In genomic region chr2:215772003-215772402, GRCh38 we compare ENCODE assay signal across 15 cellular contexts.
DNase-seq lines count a peak whose midpoint lies in the region; ATAC-seq, FAIRE-seq and TF ChIP-seq lines count a peak whose summit lies in the region.
"Had no signal": no experiment of that assay in that cellular context is flagged by ENCODE, and none has a peak within 500 bp of the region (broad histone marks: within the 10 kb centered on the region; RNA-seq: fewer than 3 reads in every experiment).

No MANE protein-coding gene starts in this region.

- H3K27ac ChIP-seq in K562 (ENCODE audit: extremely low read depth, low read depth, low read length) = peak overlapping the region; percentile 80
- peak overlapping the region; percentile 57 to 79 (median 61) for H3K27ac ChIP-seq in thyroid gland
- peak overlapping the region in 1 of 2 donors; percentile 60 for H3K27ac ChIP-seq in ascending aorta
- H3K27ac ChIP-seq: 22Rv1, foreskin keratinocyte had no signal

- H3K36me3 ChIP-seq in K562 (ENCODE audit: control insufficient read depth, insufficient read depth, low read length) (no peaks in the 10 kb centered on the region), thyroid gland (no peaks in the 10 kb centered on the region), ascending aorta (no peaks in the 10 kb centered on the region)

- intact Hi-C loops in K562 (cut with micrococcal nuclease) = loop anchor here (5.0 kb wide), 1 partner anchor 60 kb away; no protein-coding TSS in a partner anchor
- intact Hi-C loops in thyroid gland (cut with DNase I) = no loop called here
- intact Hi-C loops in ascending aorta (cut with DNase I) = no loop called here

- TF ChIP-seq CTCF in K562 (IDR thresholded peaks at IDR 0.05 in 2 of 3, conservative IDR thresholded peaks at IDR 0.05 in 1 of 3; ENCODE audit: insufficient read depth in 2 of 3, low read depth in 1 of 3, low read length in 3 of 3) = no peak
- no peak for TF ChIP-seq CTCF in thyroid gland (IDR thresholded peaks at IDR 0.05)
- no peak for TF ChIP-seq CTCF in ascending aorta (IDR thresholded peaks at IDR 0.05)

- CTCF ChIA-PET in K562 (lab: Yijun Ruan, JAX; ENCODE audit: low intra/inter-chr PET ratio) = no interaction called here
- CTCF ChIA-PET in activated CD4-positive, alpha-beta T cell treated with anti-CD3 and anti-CD28 coated beads, Interleukin-2, amount 10 ng/mL, durations not matched to agents 7 days and 5 days (lab: Charles Lee) = no interaction called here

- no peaks in the 10 kb centered on the region for H3K4me1 Mint-ChIP-seq in activated CD4-positive, alpha-beta T cell treated with anti-CD3 and anti-CD28 coated beads, Interleukin-2, amount 10 ng/mL, durations not matched to agents 7 days and 5 days
- H3K4me1 Mint-ChIP-seq: stimulated activated memory B cell treated with anti-CD40 and anti-IgM and Interleukin-4, amounts not matched to agents 10 μg/mL and 1 μg/mL and 100 μg/mL, for 72 hours had no signal

- no peak for TF ChIP-seq RAD21 in K562 (CRISPR knock-in tag; conservative IDR thresholded peaks at IDR 0.05 in 1 of 2, IDR thresholded peaks at IDR 0.05 in 1 of 2)

- no peak for TF ChIP-seq POLR2A in K562 (conservative IDR thresholded peaks at IDR 0.05)
- TF ChIP-seq POLR2A in thyroid gland (IDR thresholded peaks at IDR 0.05) = no peak

- POLR2A ChIA-PET in K562 (lab: Yijun Ruan, JAX) = no interaction called here
- POLR2A ChIA-PET in activated CD4-positive, alpha-beta T cell treated with anti-CD3 and anti-CD28 coated beads, Interleukin-2, amount 10 ng/mL, durations not matched to agents 7 days and 5 days (lab: Charles Lee) = no interaction called here

- no peaks in the 10 kb centered on the region for H4K20me1 ChIP-seq in K562 (replicated peaks; ENCODE audit: control insufficient read depth, insufficient read depth, low read length)

- H3K27ac Mint-ChIP-seq in activated CD4-positive, alpha-beta T cell treated with anti-CD3 and anti-CD28 coated beads, Interleukin-2, amount 10 ng/mL, durations not matched to agents 7 days and 5 days = no peak overlapping the region
- H3K27ac Mint-ChIP-seq: stimulated activated memory B cell treated with anti-CD40 and anti-IgM and Interleukin-4, amounts not matched to agents 10 μg/mL and 1 μg/mL and 100 μg/mL, for 72 hours had no signal

- peak; percentile 63 for ATAC-seq in K562
- ATAC-seq: foreskin keratinocyte; stimulated activated memory B cell treated with anti-CD40 and anti-IgM and Interleukin-4, amounts not matched to agents 10 μg/mL and 1 μg/mL and 100 μg/mL, for 72 hours had no signal

- H3K4me3 Mint-ChIP-seq in activated CD4-positive, alpha-beta T cell treated with anti-CD3 and anti-CD28 coated beads, Interleukin-2, amount 10 ng/mL, durations not matched to agents 7 days and 5 days = no peak overlapping the region
- H3K4me3 Mint-ChIP-seq: stimulated activated memory B cell treated with anti-CD40 and anti-IgM and Interleukin-4, amounts not matched to agents 10 μg/mL and 1 μg/mL and 100 μg/mL, for 72 hours had no signal

- H3K9me1 ChIP-seq in K562 (ENCODE audit: control insufficient read depth, insufficient read depth, low read length) = no peaks in the 10 kb centered on the region

- TF ChIP-seq EP300 in K562 (IDR thresholded peaks at IDR 0.05; ENCODE audit: low read length) = peak; percentile 58; the same call in 1 of the 2 replicates

- FAIRE-seq in K562 (lab: Jason Lieb, UNC) = peak; percentile 85

- DNase-seq in NCI-H82 (lab: John Stamatoyannopoulos, UW) (peak; percentile 49), NCI-H82 treated with DMSO at 0.1 percent for 48 hours (lab: John Stamatoyannopoulos, UW; ENCODE audit: unreplicated experiment) (no peak), K562 (ENCODE audit: extremely low read depth in 1 of 4, low spot score in 3 of 4) (peak in 2 of 4 experiments; percentile 26 to 60), iris pigment epithelial cell (ENCODE audit: low read depth) (peak; percentile 45), thyroid gland (peak in 1 of 2 donors; percentile 10), ascending aorta (ENCODE audit: low spot score in 2 of 2) (no peak), NCI-H748 (lab: John Stamatoyannopoulos, UW; ENCODE audit: unreplicated experiment) (no peak)
- no peak for DNase-seq in activated CD4-positive, alpha-beta T cell treated with anti-CD3 and anti-CD28 coated beads, Interleukin-2, amount 10 ng/mL, durations not matched to agents 7 days and 5 days
- DNase-seq: anterior cingulate cortex; Kasumi-1; NCI-H69; stimulated activated CD4-positive, alpha-beta T cell treated with anti-CD3 and anti-CD28 coated beads, Interleukin-12 subunit alpha, Interleukin-12 subunit beta, amount 100 ng/mL, for 4 hours had no signal

- H3K27me3 ChIP-seq in K562 (ENCODE audit: control insufficient read depth in 2 of 2, insufficient read depth in 2 of 2, low read length in 2 of 2) = no peaks in the 10 kb centered on the region
- no peaks in the 10 kb centered on the region for H3K27me3 ChIP-seq in thyroid gland
- no peaks in the 10 kb centered on the region for H3K27me3 ChIP-seq in ascending aorta
- H3K27me3 ChIP-seq: foreskin keratinocyte had no signal

- peak overlapping the region; percentile 38; the same call in 1 of the 2 replicates for H3K4me2 ChIP-seq in K562 (ENCODE audit: insufficient read depth, low read length)

- WGBS in K562 (ENCODE audit: insufficient coverage, low coverage, missing lambda C conversion rate) = 0% methylated on average over 1 of the region's 1 CpG
- WGBS in thyroid gland, 2 donors = 56 to 69% methylated on average over 1 of the region's 1 CpG

- no peaks in the 10 kb centered on the region for H3K79me2 ChIP-seq in K562 (ENCODE audit: control insufficient read depth, insufficient read depth, low read length)

- H3K4me3 ChIP-seq in K562 (no peak overlapping the region), thyroid gland (replicated peaks in 1 of 3) (no peak overlapping the region), ascending aorta (no peak overlapping the region)

- H3K9ac ChIP-seq in K562 (ENCODE audit: insufficient read depth in 1 of 2, low read depth in 2 of 2, low read length in 2 of 2) = peak overlapping the region in 1 of 2 experiments; percentile 53; a peak in 2 of 4 replicates

- peaks cover 4% of the 10 kb centered on the region for H3K27me3 Mint-ChIP-seq in activated CD4-positive, alpha-beta T cell treated with anti-CD3 and anti-CD28 coated beads, Interleukin-2, amount 10 ng/mL, durations not matched to agents 7 days and 5 days

- no peaks in the 10 kb centered on the region for H3K36me3 Mint-ChIP-seq in activated CD4-positive, alpha-beta T cell treated with anti-CD3 and anti-CD28 coated beads, Interleukin-2, amount 10 ng/mL, durations not matched to agents 7 days and 5 days (ENCODE audit: low read depth)
- H3K36me3 Mint-ChIP-seq: stimulated activated memory B cell treated with anti-CD40 and anti-IgM and Interleukin-4, amounts not matched to agents 10 μg/mL and 1 μg/mL and 100 μg/mL, for 72 hours had no signal

- no peaks in the 10 kb centered on the region for H3K9me3 Mint-ChIP-seq in activated CD4-positive, alpha-beta T cell treated with anti-CD3 and anti-CD28 coated beads, Interleukin-2, amount 10 ng/mL, durations not matched to agents 7 days and 5 days
- H3K9me3 Mint-ChIP-seq: stimulated activated memory B cell treated with anti-CD40 and anti-IgM and Interleukin-4, amounts not matched to agents 10 μg/mL and 1 μg/mL and 100 μg/mL, for 72 hours had no signal

- peaks cover 7 to 43% of the 10 kb centered on the region in 2 experiments for H3K4me1 ChIP-seq in K562 (replicated peaks in 1 of 2; ENCODE audit: control insufficient read depth in 2 of 2, insufficient read depth in 2 of 2, low read length in 2 of 2)
- H3K4me1 ChIP-seq in thyroid gland = peaks cover 7 to 35% of the 10 kb centered on the region in 2 donors
- H3K4me1 ChIP-seq in ascending aorta = peaks cover 0 to 19% of the 10 kb centered on the region in 2 donors
- H3K4me1 ChIP-seq: foreskin keratinocyte had no signal

- in situ Hi-C loops in K562 (cut with MboI) = no loop called here

- no peaks in the 10 kb centered on the region for H3K9me3 ChIP-seq in K562 (replicated peaks; ENCODE audit: control insufficient read depth, insufficient read depth, low read depth, low read length)
- no peaks in the 10 kb centered on the region for H3K9me3 ChIP-seq in thyroid gland
- peaks cover 0 to 11% of the 10 kb centered on the region in 2 donors for H3K9me3 ChIP-seq in ascending aorta

- no TSS peak for BruUV-seq in K562 (replicated peaks; lab: Mats Ljungman, UMichigan)

- H2AFZ ChIP-seq in K562 (ENCODE audit: low read depth, low read length) = peak overlapping the region; percentile 89

TF ChIP-seq in K562, 482 proteins besides CTCF, POLR2A, EP300 and RAD21 (continues in another document):
- TF ChIP-seq ARID1B (IDR thresholded peaks at IDR 0.05) (peak; percentile 56; the same call in 1 of the 2 replicates), NFIX (CRISPR knock-in tag; IDR thresholded peaks at IDR 0.05; ENCODE audit: low read depth) (no peak), NFE2 (IDR thresholded peaks at IDR 0.05; ENCODE audit: low read depth) (peak; percentile 90), CXXC5 (CRISPR knock-in tag; IDR thresholded peaks at IDR 0.05) (peak; percentile 19; the same call in 1 of the 2 replicates), MAFG (tag; conservative IDR thresholded peaks at IDR 0.05) (peak; percentile 78), C11orf30 (IDR thresholded peaks at IDR 0.05; ENCODE audit: low read depth) (peak; percentile 87), PTTG1 (tag; IDR thresholded peaks at IDR 0.05; ENCODE audit: low read depth) (0 out of 2 replicates have a peak, but pooled peaks have one; percentile 1), MAFK (IDR thresholded peaks at IDR 0.05; ENCODE audit: low read length) (peak; percentile 76)
- TF ChIP-seq, protein P1, sequence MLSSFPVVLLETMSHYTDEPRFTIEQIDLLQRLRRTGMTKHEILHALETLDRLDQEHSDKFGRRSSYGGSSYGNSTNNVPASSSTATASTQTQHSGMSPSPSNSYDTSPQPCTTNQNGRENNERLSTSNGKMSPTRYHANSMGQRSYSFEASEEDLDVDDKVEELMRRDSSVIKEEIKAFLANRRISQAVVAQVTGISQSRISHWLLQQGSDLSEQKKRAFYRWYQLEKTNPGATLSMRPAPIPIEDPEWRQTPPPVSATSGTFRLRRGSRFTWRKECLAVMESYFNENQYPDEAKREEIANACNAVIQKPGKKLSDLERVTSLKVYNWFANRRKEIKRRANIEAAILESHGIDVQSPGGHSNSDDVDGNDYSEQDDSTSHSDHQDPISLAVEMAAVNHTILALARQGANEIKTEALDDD (IDR thresholded peaks at IDR 0.05) = peak; percentile 92
- TF ChIP-seq, protein P2, sequence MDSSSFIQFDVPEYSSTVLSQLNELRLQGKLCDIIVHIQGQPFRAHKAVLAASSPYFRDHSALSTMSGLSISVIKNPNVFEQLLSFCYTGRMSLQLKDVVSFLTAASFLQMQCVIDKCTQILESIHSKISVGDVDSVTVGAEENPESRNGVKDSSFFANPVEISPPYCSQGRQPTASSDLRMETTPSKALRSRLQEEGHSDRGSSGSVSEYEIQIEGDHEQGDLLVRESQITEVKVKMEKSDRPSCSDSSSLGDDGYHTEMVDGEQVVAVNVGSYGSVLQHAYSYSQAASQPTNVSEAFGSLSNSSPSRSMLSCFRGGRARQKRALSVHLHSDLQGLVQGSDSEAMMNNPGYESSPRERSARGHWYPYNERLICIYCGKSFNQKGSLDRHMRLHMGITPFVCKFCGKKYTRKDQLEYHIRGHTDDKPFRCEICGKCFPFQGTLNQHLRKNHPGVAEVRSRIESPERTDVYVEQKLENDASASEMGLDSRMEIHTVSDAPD (CRISPR knock-in tag; IDR thresholded peaks at IDR 0.05) = no peak

Comparison
In these comparisons a context has a peak if more than half of its experiments do, and no peak if none do; other contexts are left out.
1. DNase-seq: peak in NCI-H82 (single experiment) and iris pigment epithelial cell (single experiment); none in NCI-H82 treated with DMSO at 0.1 percent for 48 hours (single experiment), ascending aorta (0 of 2), NCI-H748 (single experiment) and activated CD4-positive, alpha-beta T cell treated with anti-CD3 and anti-CD28 coated beads, Interleukin-2, amount 10 ng/mL, durations not matched to agents 7 days and 5 days (single experiment).